In the genomic region with DNA sequence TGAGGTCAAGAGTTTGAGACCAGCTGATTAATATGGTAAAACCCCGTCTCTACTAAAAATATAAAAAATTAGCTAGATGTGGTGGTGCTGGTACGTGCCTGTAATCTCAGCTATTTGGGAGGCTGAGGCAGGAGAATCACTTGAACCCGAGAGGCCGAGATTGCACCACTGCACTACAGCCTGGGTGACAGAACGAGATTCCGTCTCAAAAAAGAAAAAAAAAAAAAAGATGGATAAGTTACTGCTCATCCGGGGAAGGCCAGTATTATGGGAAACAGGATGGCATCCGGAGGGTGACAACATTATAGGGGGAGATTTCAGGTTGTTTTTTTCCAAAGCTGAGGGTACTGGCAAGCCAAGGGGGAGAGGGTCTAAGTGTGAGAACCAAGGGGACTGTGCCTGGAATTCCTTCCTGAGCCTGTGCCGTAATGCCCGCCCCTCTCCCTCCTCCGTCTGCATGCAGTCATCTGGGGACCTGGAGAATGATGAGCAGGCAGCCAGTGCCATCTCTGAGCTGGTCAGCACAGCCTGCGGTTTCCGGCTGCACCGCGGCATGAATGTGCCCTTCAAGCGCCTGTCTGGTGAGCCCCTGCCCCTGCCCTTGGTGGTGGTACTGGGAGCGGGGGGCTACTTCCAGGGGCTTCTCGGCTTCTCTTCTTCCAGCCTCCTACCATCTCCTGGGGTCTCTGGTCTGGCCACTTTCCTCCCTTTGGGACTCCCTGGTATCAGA, we compare ENCODE assay signal across 19 cellular contexts. TPM values are rescaled to one million over a fixed set of nuclear protein-coding genes. Genes with fewer than 3 reads are reported as not detected.
DNase-seq lines count a peak whose midpoint lies in the region; ATAC-seq and TF ChIP-seq lines count a peak whose summit lies in the region.
"Had no signal": no experiment of that assay in that cellular context is flagged by ENCODE, and none has a peak within 500 bp of the region (broad histone marks: within the 10 kb centered on the region; RNA-seq: fewer than 3 reads in every experiment).

No MANE protein-coding gene starts in this region.

- H3K9me3 Mint-ChIP-seq in activated naive CD4-positive, alpha-beta T cell treated with anti-CD3 and anti-CD28 coated beads for 36 hours: no peaks in the 10 kb centered on the region
- H3K9me3 Mint-ChIP-seq in brain: peaks cover 0 to 5% (median 0%) of the 10 kb centered on the region in 5 experiments
- H3K9me3 Mint-ChIP-seq: activated CD4-positive, alpha-beta memory T cell treated with anti-CD3 and anti-CD28 coated beads for 36 hours; mesothelial cell of epicardium had no signal

- H3K9me3 ChIP-seq in Panc1 (ENCODE audit: control insufficient read depth, insufficient read depth, low read depth, low read length) (no peaks in the 10 kb centered on the region), spleen (no peaks in the 10 kb centered on the region)
- H3K9me3 ChIP-seq: heart left ventricle, SJSA1 had no signal

- peaks cover 6% of the 10 kb centered on the region for H3K36me3 ChIP-seq in Panc1 (ENCODE audit: control insufficient read depth, insufficient read depth, low read length)
- H3K36me3 ChIP-seq in spleen: peaks cover 0 to 72% (median 37%) of the 10 kb centered on the region in 6 donors

- WGBS in spleen, 5 donors: 89 to 94% (median 91%) methylated on average over 17 to 18 of the region's 18 CpGs

- POLR2A ChIA-PET in Panc1 (lab: Charles Lee): interaction anchor here (0.6 kb wide), 2 partner anchors 12 to 43 kb away, joined by 3 to 4 read pairs; no protein-coding TSS in a partner anchor

- peaks cover 49% of the 10 kb centered on the region for H3K4me1 ChIP-seq in Panc1 (ENCODE audit: control insufficient read depth, insufficient read depth, low read length)
- peaks cover 33 to 94% (median 85%) of the 10 kb centered on the region in 6 donors for H3K4me1 ChIP-seq in spleen

- intact Hi-C loops in activated naive CD4-positive, alpha-beta T cell treated with anti-CD3 and anti-CD28 coated beads for 36 hours (cut with micrococcal nuclease): no loop called here
- intact Hi-C loops in Panc1 (cut with micrococcal nuclease; ENCODE audit: unreplicated experiment) (no loop called here), spleen (cut with DNase I; ENCODE audit: low total_unique reads) (no loop called here)

- H3K27me3 ChIP-seq in Panc1 (ENCODE audit: control insufficient read depth, insufficient read depth, low read length) (no peaks in the 10 kb centered on the region), spleen (replicated peaks in 1 of 7) (no peaks in the 10 kb centered on the region)
- H3K27me3 ChIP-seq: heart left ventricle, SJSA1 had no signal

- peaks cover 47% of the 10 kb centered on the region for H3K4me1 Mint-ChIP-seq in activated naive CD4-positive, alpha-beta T cell treated with anti-CD3 and anti-CD28 coated beads for 36 hours (ENCODE audit: low read depth)
- H3K4me1 Mint-ChIP-seq in brain: peaks cover 38% of the 10 kb centered on the region

- TF ChIP-seq CTCF in Panc1 (IDR thresholded peaks at IDR 0.05): no peak
- no peak for TF ChIP-seq CTCF in brain (conservative IDR thresholded peaks at IDR 0.05)
- no peak for TF ChIP-seq CTCF in spleen (IDR thresholded peaks at IDR 0.05 in 8 of 11, conservative IDR thresholded peaks at IDR 0.05 in 3 of 11)

- H3K4me3 ChIP-seq in Panc1 (ENCODE audit: low read depth in 2 of 2, low read length in 2 of 2): no peak overlapping the region
- peak overlapping the region in 1 of 8 donors; percentile 33 for H3K4me3 ChIP-seq in spleen
- H3K4me3 ChIP-seq: heart left ventricle, SJSA1, skin epidermis had no signal

- DNase-seq in activated naive CD4-positive, alpha-beta T cell treated with anti-CD3 and anti-CD28 coated beads for 36 hours: no peak
- DNase-seq in activated naive CD4-positive, alpha-beta T cell (lab: John Stamatoyannopoulos, UW): no peak
- DNase-seq in Panc1 (ENCODE audit: low read depth, low spot score) (no peak), spleen (peak; percentile 80)
- DNase-seq: activated CD4-positive, alpha-beta memory T cell treated with anti-CD3 and anti-CD28 coated beads for 36 hours; activated effector memory CD4-positive, alpha-beta T cell treated with Interleukin-2 at 50 U/mL for 16 hours; heart left ventricle; islet precursor cell; NCI-H1436; NCI-H226; stimulated activated naive CD4-positive, alpha-beta T cell treated with Interleukin-2 at 50 U/mL for 16 hours had no signal

- in situ Hi-C loops in Panc1 (cut with HindIII; ENCODE audit: low pct_unique_long_range_greater_than_20kb, low sequenced_read_pairs): no loop called here

- H3K27ac ChIP-seq in Panc1 (ENCODE audit: low read length): peak overlapping the region; percentile 24; the same call in 1 of the 2 replicates
- peak overlapping the region in 7 of 8 donors; percentile 59 to 97 (median 70) for H3K27ac ChIP-seq in spleen
- H3K27ac ChIP-seq: parathyroid adenoma, SJSA1 had no signal

- peaks cover 31% of the 10 kb centered on the region for H3K36me3 Mint-ChIP-seq in activated naive CD4-positive, alpha-beta T cell treated with anti-CD3 and anti-CD28 coated beads for 36 hours (ENCODE audit: low read depth)
- H3K36me3 Mint-ChIP-seq in brain: peaks cover 20% of the 10 kb centered on the region

- no peak for ATAC-seq in Panc1
- ATAC-seq in HG03354 (IDR thresholded peaks at IDR 0.05; ENCODE audit: poor library complexity, severe bottlenecking, unreplicated experiment): no peak
- ATAC-seq in GM18873 (IDR thresholded peaks at IDR 0.05; ENCODE audit: low FRiP score, unreplicated experiment): no peak
- no peak for ATAC-seq in GM21515 (IDR thresholded peaks at IDR 0.05; ENCODE audit: unreplicated experiment)
- ATAC-seq: heart left ventricle had no signal

- BruUV-seq in Panc1 (replicated peaks; lab: Mats Ljungman, UMichigan): no TSS peak

- CTCF ChIA-PET in activated naive CD4-positive, alpha-beta T cell treated with anti-CD3 and anti-CD28 coated beads for 36 hours (lab: Charles Lee): no interaction called here
- CTCF ChIA-PET in Panc1 (lab: Charles Lee): no interaction called here

- no peaks in the 10 kb centered on the region for H3K27me3 Mint-ChIP-seq in activated naive CD4-positive, alpha-beta T cell treated with anti-CD3 and anti-CD28 coated beads for 36 hours (ENCODE audit: low read depth)
- H3K27me3 Mint-ChIP-seq in brain: peaks cover 10% of the 10 kb centered on the region
- H3K27me3 Mint-ChIP-seq: activated CD4-positive, alpha-beta memory T cell treated with anti-CD3 and anti-CD28 coated beads for 36 hours had no signal

- H3K4me3 Mint-ChIP-seq in activated naive CD4-positive, alpha-beta T cell treated with anti-CD3 and anti-CD28 coated beads for 36 hours: no peak overlapping the region
- H3K4me3 Mint-ChIP-seq in brain: peak overlapping the region in 1 of 5 experiments; percentile 30
- H3K4me3 Mint-ChIP-seq: activated CD4-positive, alpha-beta memory T cell treated with anti-CD3 and anti-CD28 coated beads for 36 hours; mesothelial cell of epicardium had no signal

- no peak for TF ChIP-seq POLR2A in spleen (IDR thresholded peaks at IDR 0.05)

- peak overlapping the region; percentile 76 for H3K27ac Mint-ChIP-seq in activated naive CD4-positive, alpha-beta T cell treated with anti-CD3 and anti-CD28 coated beads for 36 hours
- H3K27ac Mint-ChIP-seq in brain: peak overlapping the region in 3 of 5 experiments; percentile 9 to 80 (median 53)

RNA-seq across cellular contexts. Expression of gene LAMTOR4, which starts 4.4 kb away (rescaled TPM):
- total RNA-seq in activated naive CD4-positive, alpha-beta T cell treated with anti-CD3 and anti-CD28 coated beads for 36 hours: 100 to 1,000 TPM; 129 to 135 TPM
- total RNA-seq in Panc1 (2021; ENCODE audit: unreplicated experiment) (224 TPM), spleen (100 to 1,000 TPM; 152 to 328 (median 187) TPM)
- 308 TPM for polyA plus RNA-seq in Panc1 (2012; ENCODE audit: insufficient read length)
- polyA plus RNA-seq in brain (ENCODE audit: insufficient read depth, low read depth, low replicate concordance) (215 TPM), spleen (100 to 1,000 TPM; 470 to 709 (median 574) TPM)

RNA-seq across cellular contexts. Expression of gene TRAPPC14, which starts 5.4 kb away (rescaled TPM):
- 10 to 100 TPM; 21.2 to 21.6 TPM for total RNA-seq in activated naive CD4-positive, alpha-beta T cell treated with anti-CD3 and anti-CD28 coated beads for 36 hours
- total RNA-seq in Panc1 (2021; ENCODE audit: unreplicated experiment): 33.2 TPM
- polyA plus RNA-seq in Panc1 (2012; ENCODE audit: insufficient read length): 24.3 TPM
- polyA plus RNA-seq in brain (ENCODE audit: insufficient read depth, low read depth, low replicate concordance): 12.2 TPM
- 10 to 100 TPM; 33.0 to 68.7 (median 48.2) TPM for total RNA-seq in spleen
- polyA plus RNA-seq in spleen: 10 to 100 TPM; 33.0 to 54.5 (median 51.4) TPM

RNA-seq across cellular contexts. Expression of gene GAL3ST4, which starts 15.3 kb away (rescaled TPM):
- 1 to 10 TPM; 6.2 to 6.5 TPM for total RNA-seq in activated naive CD4-positive, alpha-beta T cell treated with anti-CD3 and anti-CD28 coated beads for 36 hours
- total RNA-seq in Panc1 (2021; ENCODE audit: unreplicated experiment) (0.98 TPM), spleen (1 to 10 TPM; 1.3 to 6.2 (median 3.0) TPM)
- polyA plus RNA-seq in Panc1 (2012; ENCODE audit: insufficient read length): 1.7 TPM
- polyA plus RNA-seq in brain (ENCODE audit: insufficient read depth, low read depth, low replicate concordance) (3.9 TPM), spleen (1 to 10 TPM; 1.0 to 2.8 (median 1.1) TPM)

RNA-seq across cellular contexts. Expression of gene GPC2, which starts 24.1 kb away (rescaled TPM):
- 1 to 10 TPM; 7.6 to 9.5 TPM for total RNA-seq in activated naive CD4-positive, alpha-beta T cell treated with anti-CD3 and anti-CD28 coated beads for 36 hours
- total RNA-seq in Panc1 (2021; ENCODE audit: unreplicated experiment) (7.9 TPM), spleen (1 to 10 TPM; 2.4 to 5.3 (median 4.5) TPM)
- 6.4 TPM for polyA plus RNA-seq in Panc1 (2012; ENCODE audit: insufficient read length)
- polyA plus RNA-seq in brain (ENCODE audit: insufficient read depth, low read depth, low replicate concordance) (38.8 TPM), spleen (1 to 10 TPM; 2.1 to 4.4 (median 4.2) TPM)

RNA-seq across cellular contexts. Expression of gene STAG3, which starts 24.6 kb away (rescaled TPM):
- total RNA-seq in activated naive CD4-positive, alpha-beta T cell treated with anti-CD3 and anti-CD28 coated beads for 36 hours: 10 to 100 TPM; 38.4 to 41.0 TPM
- total RNA-seq in Panc1 (2021; ENCODE audit: unreplicated experiment): 1.7 TPM
- polyA plus RNA-seq in Panc1 (2012; ENCODE audit: insufficient read length): 3.8 TPM
- polyA plus RNA-seq in brain (ENCODE audit: insufficient read depth, low read depth, low replicate concordance): 8.9 TPM
- 10 to 100 TPM in 5 of 7 donors, 1 to 10 TPM in 2; 8.0 to 59.6 (median 31.4) TPM for total RNA-seq in spleen
- 100 to 1,000 TPM in 2 of 3 donors, 10 to 100 TPM in 1; 69.5 to 123 (median 104) TPM for polyA plus RNA-seq in spleen
